24 cellular contexts compared by ENCODE assay signal in the genomic region with DNA sequence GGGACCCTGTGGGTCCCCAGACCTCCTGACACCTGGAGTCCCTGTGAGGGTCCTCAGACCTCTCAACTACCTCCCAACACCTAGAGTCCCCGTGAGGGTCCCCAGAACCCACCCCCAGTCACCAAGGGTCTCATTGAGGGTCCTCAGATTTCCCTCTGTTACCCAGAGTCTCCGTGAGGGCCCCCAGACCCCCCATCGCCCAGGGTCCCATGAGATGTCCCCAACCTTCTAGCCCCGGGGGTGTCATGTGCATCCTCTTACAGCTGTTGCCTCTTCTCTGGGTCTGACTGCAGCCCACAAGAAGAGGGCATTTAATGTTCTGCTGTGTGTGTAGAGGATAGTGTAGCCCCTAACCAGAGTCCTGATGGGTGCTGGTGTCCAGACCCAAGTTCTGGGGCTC. TPM values are rescaled to one million over a fixed set of nuclear protein-coding genes. Genes with fewer than 3 reads are reported as not detected.
DNase-seq lines count a peak whose midpoint lies in the region; ATAC-seq and TF ChIP-seq lines count a peak whose summit lies in the region.
"Had no signal": no experiment of that assay in that cellular context is flagged by ENCODE, and none has a peak within 500 bp of the region (broad histone marks: within the 10 kb centered on the region; RNA-seq: fewer than 3 reads in every experiment).

No MANE protein-coding gene starts in this region.

- TF ChIP-seq CTCF in lower lobe of right lung (IDR thresholded peaks at IDR 0.05) (no peak), tibial nerve (IDR thresholded peaks at IDR 0.05) (no peak), A673 (conservative IDR thresholded peaks at IDR 0.05; ENCODE audit: low read depth, low read length) (no peak)

- TF ChIP-seq POLR2A in tibial nerve (IDR thresholded peaks at IDR 0.05), result no peak

- no peak overlapping the region for H3K27ac Mint-ChIP-seq in central memory CD8-positive, alpha-beta T cell (ENCODE audit: low read depth)
- H3K27ac Mint-ChIP-seq: activated naive CD8-positive, alpha-beta T cell; endodermal cell; GM23338 had no signal

- WGBS in tibial nerve, 2 donors, result 89 to 90% methylated on average over 4 of the region's 4 CpGs

- DNase-seq in cardiac septum (ENCODE audit: low spot score) (peak; percentile 47), left ventricle myocardium superior (no peak), lower lobe of right lung (no peak), tibial nerve (ENCODE audit: low spot score in 2 of 2) (no peak), A673 (ENCODE audit: low spot score) (no peak), NCI-H2227 treated with DMSO at 0.1 percent for 48 hours (lab: John Stamatoyannopoulos, UW) (no peak)
- DNase-seq in central memory CD8-positive, alpha-beta T cell (ENCODE audit: low spot score in 2 of 2), result no peak
- DNase-seq: activated CD8-positive, alpha-beta memory T cell treated with anti-CD3 and anti-CD28 coated beads for 24 hours; Caco-2; DND-41; endodermal cell; Karpas-422; NCI-H187; SHP77; stimulated activated CD4-positive, alpha-beta T cell treated with anti-CD3 and anti-CD28 coated beads, Interleukin-4, amount 100 ng/mL, for 1 hour; stimulated activated naive CD4-positive, alpha-beta T cell; transverse colon had no signal

- H3K36me3 Mint-ChIP-seq in central memory CD8-positive, alpha-beta T cell (ENCODE audit: insufficient read depth), result peaks cover 35% of the 10 kb centered on the region
- H3K36me3 Mint-ChIP-seq: activated naive CD8-positive, alpha-beta T cell had no signal

- H3K27ac ChIP-seq in lower lobe of right lung (peak overlapping the region; percentile 88), tibial nerve (peak overlapping the region; percentile 54 to 96 (median 88)), A673 (ENCODE audit: low read depth, low read length, poor library complexity, severe bottlenecking) (no peak overlapping the region)
- H3K27ac ChIP-seq: A549, psoas muscle had no signal

- ATAC-seq in left ventricle myocardium superior (no peak), lower lobe of right lung (no peak), GM21576 (IDR thresholded peaks at IDR 0.05; ENCODE audit: unreplicated experiment) (no peak)
- ATAC-seq in central memory CD8-positive, alpha-beta T cell (replicated peaks; ENCODE audit: extremely low read depth, poor library complexity, severe bottlenecking), result no peak
- ATAC-seq: A549; activated CD4-positive, CD25-positive, alpha-beta regulatory T cell treated with anti-CD3 and anti-CD28 coated beads, Interleukin-2, amount 50 U/mL, for 24 hours; GM23338; psoas muscle had no signal

- peaks cover 46% of the 10 kb centered on the region for H3K36me3 ChIP-seq in lower lobe of right lung
- H3K36me3 ChIP-seq in tibial nerve, result peaks cover 0 to 39% (median 7%) of the 10 kb centered on the region in 3 donors
- H3K36me3 ChIP-seq in A673 (ENCODE audit: insufficient read depth, low read length, poor library complexity, severe bottlenecking), result no peaks in the 10 kb centered on the region
- H3K36me3 ChIP-seq: transverse colon had no signal

- H3K4me3 ChIP-seq in lower lobe of right lung (no peak overlapping the region), tibial nerve (no peak overlapping the region), A673 (ENCODE audit: low read depth, low read length, poor library complexity, severe bottlenecking) (no peak overlapping the region)
- H3K4me3 ChIP-seq: A549, GM23338, psoas muscle, smooth muscle cell, transverse colon had no signal

- no peaks in the 10 kb centered on the region for H3K27me3 Mint-ChIP-seq in central memory CD8-positive, alpha-beta T cell
- H3K27me3 Mint-ChIP-seq: activated naive CD8-positive, alpha-beta T cell had no signal

- H3K4me1 Mint-ChIP-seq in central memory CD8-positive, alpha-beta T cell, result peaks cover 26% of the 10 kb centered on the region
- H3K4me1 Mint-ChIP-seq: endodermal cell had no signal

- H3K27me3 ChIP-seq in lower lobe of right lung (ENCODE audit: low read depth) (no peaks in the 10 kb centered on the region), tibial nerve (no peaks in the 10 kb centered on the region), A673 (replicated peaks; ENCODE audit: insufficient read depth, low read depth, low read length, poor library complexity) (no peaks in the 10 kb centered on the region)
- H3K27me3 ChIP-seq: transverse colon had no signal

- H3K4me1 ChIP-seq in lower lobe of right lung (peaks cover 70% of the 10 kb centered on the region), tibial nerve (peaks cover 0 to 89% (median 51%) of the 10 kb centered on the region in 4 donors), A673 (ENCODE audit: insufficient read depth, low read length, poor library complexity, severe bottlenecking) (peaks cover 6% of the 10 kb centered on the region)

- no TSS peak for BruUV-seq in A673 (replicated peaks; lab: Mats Ljungman, UMichigan)

- peak overlapping the region; percentile 23 for H3K4me3 Mint-ChIP-seq in central memory CD8-positive, alpha-beta T cell
- H3K4me3 Mint-ChIP-seq: activated naive CD8-positive, alpha-beta T cell; endodermal cell; GM23338 had no signal

- H3K9me3 ChIP-seq in lower lobe of right lung, result no peaks in the 10 kb centered on the region
- no peaks in the 10 kb centered on the region for H3K9me3 ChIP-seq in tibial nerve
- H3K9me3 ChIP-seq in A673 (ENCODE audit: low read depth, low read length, poor library complexity, severe bottlenecking), result no peaks in the 10 kb centered on the region
- H3K9me3 ChIP-seq: A549, Caco-2, psoas muscle, transverse colon had no signal

- POLR2A ChIA-PET in A673 (lab: Charles Lee; ENCODE audit: low non-redundant PET), result no interaction called here

- TF ChIP-seq EP300 in tibial nerve (IDR thresholded peaks at IDR 0.05), result no peak

- intact Hi-C loops in cardiac septum (cut with DNase I) (loop anchor here (2.0 kb wide), 1 partner anchor 15 kb away; no protein-coding TSS in a partner anchor), left ventricle myocardium superior (cut with micrococcal nuclease) (no loop called here), lower lobe of right lung (cut with DNase I) (no loop called here), A673 (cut with micrococcal nuclease; ENCODE audit: unreplicated experiment) (no loop called here)

- CTCF ChIA-PET in A673 (lab: Charles Lee), result no interaction called here

- no peaks in the 10 kb centered on the region for H3K9me3 Mint-ChIP-seq in central memory CD8-positive, alpha-beta T cell
- H3K9me3 Mint-ChIP-seq: endodermal cell, GM23338 had no signal

RNA-seq across cellular contexts. Expression of gene GJC2, which starts 2.0 kb away (rescaled TPM):
- total RNA-seq in cardiac septum (1.6 TPM), left ventricle myocardium superior (1.7 TPM), lower lobe of right lung (6.0 TPM), tibial nerve (10 to 100 TPM in 2 of 4 donors, 1 to 10 TPM in 2; 6.9 to 15.1 (median 9.9) TPM), A673 (2021) (0.97 and 1.3 TPM in 2 replicates)
- total RNA-seq: smooth muscle cell had no signal

RNA-seq across cellular contexts. Expression of gene GUK1, which starts 7.7 kb away (rescaled TPM):
- total RNA-seq in cardiac septum (213 TPM), left ventricle myocardium superior (175 TPM), lower lobe of right lung (192 TPM), tibial nerve (100 to 1,000 TPM; 501 to 540 (median 510) TPM), A673 (2021) (128 and 130 TPM in 2 replicates)

RNA-seq across cellular contexts. Expression of gene IBA57, which starts 17.8 kb away (rescaled TPM):
- total RNA-seq in cardiac septum (16.6 TPM), left ventricle myocardium superior (11.2 TPM), lower lobe of right lung (10.7 TPM), tibial nerve (10 to 100 TPM in 1 of 4 donors, 1 to 10 TPM in 3; 5.5 to 17.8 (median 9.2) TPM), A673 (2021) (10.6 and 12.1 TPM in 2 replicates)

RNA-seq across cellular contexts. Expression of gene MRPL55, which starts 38.7 kb away (rescaled TPM):
- total RNA-seq in cardiac septum (39.7 TPM), left ventricle myocardium superior (58.6 TPM), lower lobe of right lung (43.6 TPM), tibial nerve (10 to 100 TPM; 68.7 to 83.7 (median 80.0) TPM), A673 (2021) (60.4 and 70.8 TPM in 2 replicates)

RNA-seq across cellular contexts. Expression of gene C1orf35, which starts 44.6 kb away (rescaled TPM):
- total RNA-seq in cardiac septum (8.9 TPM), left ventricle myocardium superior (10.5 TPM), lower lobe of right lung (12.4 TPM), tibial nerve (10 to 100 TPM; 26.4 to 38.5 (median 27.1) TPM), A673 (2021) (27.5 and 27.6 TPM in 2 replicates)
